8 cellular contexts compared by ENCODE assay signal in the genomic region with DNA sequence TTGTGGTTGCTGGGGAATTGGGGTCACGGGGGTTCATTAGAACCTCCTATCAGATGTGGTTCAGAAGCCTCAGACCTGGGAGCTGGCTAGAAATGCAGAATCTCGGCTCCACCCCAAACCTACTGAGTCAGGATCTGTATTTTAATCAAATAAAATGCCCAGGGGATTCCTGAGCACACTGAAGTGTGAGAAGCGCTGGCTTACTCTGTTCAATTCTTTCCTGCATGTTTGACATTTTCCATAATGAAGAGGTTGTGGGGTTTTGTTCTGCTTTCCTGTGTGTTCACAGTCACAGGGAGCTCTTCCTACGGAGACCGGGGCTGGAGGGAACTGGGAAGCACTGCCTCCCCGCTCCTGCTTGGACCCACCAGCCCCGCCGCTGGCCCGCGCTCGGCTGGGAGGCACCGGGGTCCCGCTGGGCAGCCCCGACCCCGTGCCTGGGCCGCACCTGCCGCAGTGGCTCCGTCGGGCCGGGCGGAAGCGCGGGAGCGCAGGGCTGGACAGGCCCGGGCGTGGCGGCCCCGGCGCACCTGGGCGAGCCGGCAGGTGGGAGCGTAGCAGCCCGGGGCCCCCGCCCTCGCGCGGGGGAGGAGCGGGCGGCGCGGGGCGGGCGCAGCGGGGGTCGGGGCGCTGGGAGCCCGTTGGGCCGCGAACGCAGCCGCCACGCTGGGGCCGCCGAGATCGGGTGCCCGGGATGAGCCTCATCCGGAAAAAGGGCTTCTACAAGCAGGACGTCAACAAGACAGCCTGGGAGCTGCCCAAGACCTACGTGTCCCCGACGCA. TPM values are rescaled to one million over a fixed set of nuclear protein-coding genes. Genes with fewer than 3 reads are reported as not detected.
DNase-seq lines count a peak whose midpoint lies in the region; ATAC-seq and TF ChIP-seq lines count a peak whose summit lies in the region.

MAPK13 (plus strand) TSS at position 625 of the 783 bp plus-strand sequence; CDS start at position 695, 70 bp downstream.

- DNase-seq in 8988T (peak; percentile 77), endothelial cell (ENCODE audit: low spot score) (peak; percentile 28), T1000 (lab: John Stamatoyannopoulos, UW) (no peak)
- DNase-seq in natural killer cell treated with Interleukin-12 subunit alpha and Interleukin-12 subunit beta and Interleukin-15 and Interleukin-18, amount 100 ng/mL, for 72 hours (ENCODE audit: low spot score), result peak; percentile 67

- peaks cover 11% of the 10 kb centered on the region for H3K4me1 Mint-ChIP-seq in endothelial cell (ENCODE audit: unreplicated experiment)
- peaks cover 58 to 66% of the 10 kb centered on the region in 2 donors for H3K4me1 Mint-ChIP-seq in natural killer cell treated with Interleukin-12 subunit alpha and Interleukin-12 subunit beta and Interleukin-15 and Interleukin-18, amount 100 ng/mL, for 72 hours (ENCODE audit: low read depth in 2 of 2)

- ATAC-seq in HG03045 (IDR thresholded peaks at IDR 0.05; ENCODE audit: unreplicated experiment) (peak; percentile 20), GM21576 (IDR thresholded peaks at IDR 0.05; ENCODE audit: unreplicated experiment) (no peak), GM21526 (IDR thresholded peaks at IDR 0.05; ENCODE audit: low FRiP score, unreplicated experiment) (no peak)
- peak; percentile 11 to 24 for ATAC-seq in natural killer cell treated with Interleukin-12 subunit alpha and Interleukin-12 subunit beta and Interleukin-15 and Interleukin-18, amount 100 ng/mL, for 72 hours

- H3K27ac Mint-ChIP-seq in endothelial cell (ENCODE audit: unreplicated experiment), result peak within 1 kb of the TSS; percentile 7
- peak within 1 kb of the TSS; percentile 81 to 87 for H3K27ac Mint-ChIP-seq in natural killer cell treated with Interleukin-12 subunit alpha and Interleukin-12 subunit beta and Interleukin-15 and Interleukin-18, amount 100 ng/mL, for 72 hours

- TF ChIP-seq CTCF in VCaP (conservative IDR thresholded peaks at IDR 0.05), result no peak
- no peak for TF ChIP-seq CTCF in endothelial cell (IDR thresholded peaks at IDR 0.05; ENCODE audit: unreplicated experiment)

- no peaks in the 10 kb centered on the region for H3K9me3 Mint-ChIP-seq in endothelial cell (ENCODE audit: unreplicated experiment)
- H3K9me3 Mint-ChIP-seq in natural killer cell treated with Interleukin-12 subunit alpha and Interleukin-12 subunit beta and Interleukin-15 and Interleukin-18, amount 100 ng/mL, for 72 hours, result no peaks in the 10 kb centered on the region

- peaks cover 7% of the 10 kb centered on the region for H3K36me3 Mint-ChIP-seq in endothelial cell (ENCODE audit: low read depth, unreplicated experiment)
- peaks cover 4% of the 10 kb centered on the region for H3K36me3 Mint-ChIP-seq in natural killer cell treated with Interleukin-12 subunit alpha and Interleukin-12 subunit beta and Interleukin-15 and Interleukin-18, amount 100 ng/mL, for 72 hours

- H3K27me3 Mint-ChIP-seq in endothelial cell (ENCODE audit: unreplicated experiment), result peaks cover 4% of the 10 kb centered on the region
- H3K27me3 Mint-ChIP-seq in natural killer cell treated with Interleukin-12 subunit alpha and Interleukin-12 subunit beta and Interleukin-15 and Interleukin-18, amount 100 ng/mL, for 72 hours, result no peaks in the 10 kb centered on the region

- H3K4me3 Mint-ChIP-seq in endothelial cell (ENCODE audit: unreplicated experiment), result peak within 1 kb of the TSS; percentile 39
- H3K4me3 Mint-ChIP-seq in natural killer cell treated with Interleukin-12 subunit alpha and Interleukin-12 subunit beta and Interleukin-15 and Interleukin-18, amount 100 ng/mL, for 72 hours, result peak within 1 kb of the TSS; percentile 83

- H3K27ac ChIP-seq in VCaP, result peak within 1 kb of the TSS; percentile 96

RNA-seq across cellular contexts. Expression of gene MAPK13, which starts in this region (rescaled TPM):
- total RNA-seq in endothelial cell (ENCODE audit: unreplicated experiment), result 6.6 TPM
- 10 to 100 TPM; 40.7 to 74.2 TPM for total RNA-seq in natural killer cell treated with Interleukin-12 subunit alpha and Interleukin-12 subunit beta and Interleukin-15 and Interleukin-18, amount 100 ng/mL, for 72 hours

Comparison
In these comparisons a context has a peak if more than half of its experiments do, and no peak if none do; other contexts are left out.
1. ATAC-seq: peak in HG03045 (single experiment) and natural killer cell treated with Interleukin-12 subunit alpha and Interleukin-12 subunit beta and Interleukin-15 and Interleukin-18, amount 100 ng/mL, for 72 hours (2 of 2); none in GM21576 (single experiment) and GM21526 (single experiment).